ENCODE assay signal across 23 cellular contexts in the genomic region with DNA sequence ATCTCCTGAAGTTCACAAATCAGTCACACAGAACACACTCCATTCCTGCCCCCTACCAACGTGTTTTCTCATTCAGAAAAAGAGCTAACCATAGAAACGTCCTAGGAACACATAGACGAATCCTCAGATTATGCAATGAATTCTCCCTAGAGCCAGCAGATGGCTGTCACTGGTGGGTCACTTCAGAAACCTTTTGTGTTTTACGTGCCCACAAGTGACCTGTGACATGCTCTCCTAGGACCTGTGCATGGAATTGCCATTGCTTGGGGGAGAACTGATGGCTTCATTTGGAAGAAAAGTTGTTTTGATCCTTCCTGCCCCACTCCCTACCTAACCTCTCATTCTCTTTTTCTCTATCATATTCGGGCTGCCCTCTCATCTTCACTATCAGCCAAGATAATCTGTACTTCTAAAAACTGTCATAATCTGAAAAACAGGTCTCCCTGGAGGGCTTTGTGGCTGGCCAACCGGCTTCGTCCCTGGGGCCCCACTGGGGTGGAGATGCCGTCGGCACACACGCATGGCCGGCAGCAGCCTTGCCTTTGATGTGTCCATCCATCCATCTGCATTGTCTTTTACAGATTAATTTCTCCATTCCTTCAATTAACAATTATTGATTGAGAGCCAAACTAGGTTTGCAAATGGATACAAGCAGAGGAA.
"Had no signal": no experiment of that assay in that cellular context is flagged by ENCODE, and none has a peak within 500 bp of the region (broad histone marks: within the 10 kb centered on the region; RNA-seq: fewer than 3 reads in every experiment).

No MANE protein-coding gene starts in this region.

- DNase-seq: cortex of kidney; effector memory CD8-positive, alpha-beta T cell; erythroblast; kidney; left lung; mesendoderm; midbrain; naive thymus-derived CD8-positive, alpha-beta T cell; nephron progenitor cell; nucleus accumbens; sigmoid colon; spleen; stimulated activated CD4-positive, alpha-beta T cell treated with anti-CD3 and anti-CD28 coated beads, Interleukin-4, amount 100 ng/mL, for 4 hours; stimulated activated naive CD8-positive, alpha-beta T cell treated with anti-CD3 and anti-CD28 coated beads, Interleukin-15, Interleukin-2, amounts not matched to agents 100 U/mL and 50 U/mL, for 24 hours; substantia nigra; testis; tibial artery had no signal

- H3K4me1 ChIP-seq: spleen, testis had no signal

- H3K27me3 ChIP-seq: left lung, right atrium auricular region, sigmoid colon, testis, tibial artery, upper lobe of left lung had no signal

- H3K27ac ChIP-seq: left lung, prostate gland, right atrium auricular region, sigmoid colon, spleen, testis, upper lobe of left lung had no signal

- FAIRE-seq: endometrium, frontal cortex, kidney, urothelium cell line had no signal

- H3K36me3 ChIP-seq: left lung, prostate gland, right atrium auricular region, sigmoid colon, spleen, tibial artery, upper lobe of left lung had no signal

- H3K9me3 ChIP-seq: left lung, prostate gland, right atrium auricular region, sigmoid colon, testis, tibial artery, upper lobe of left lung had no signal

- H3K4me3 ChIP-seq: left lung, prostate gland, right atrium auricular region, sigmoid colon, spleen, testis, tibial artery, upper lobe of left lung had no signal
